Comparison of ENCODE assay signal across 21 cellular contexts in genomic region chr7:128110641-128111365, GRCh38.
DNase-seq lines count a peak whose midpoint lies in the region; ATAC-seq and TF ChIP-seq lines count a peak whose summit lies in the region.
"Had no signal": no experiment of that assay in that cellular context is flagged by ENCODE, and none has a peak within 500 bp of the region (broad histone marks: within the 10 kb centered on the region; RNA-seq: fewer than 3 reads in every experiment).

No MANE protein-coding gene starts in this region.

- no peaks in the 10 kb centered on the region for H3F3A ChIP-seq in GM23248 (ENCODE audit: insufficient read depth)

- in situ Hi-C loops in GM23248 (cut with MboI): no loop called here

- CTCF ChIA-PET in activated CD4-positive, alpha-beta T cell treated with anti-CD3 and anti-CD28 coated beads, Interleukin-2, amount 10 ng/mL, durations not matched to agents 7 days and 5 days (lab: Charles Lee): interaction anchor here (0.6 to 0.9 kb wide), 3 partner anchors 9 to 48 kb away, joined by 3 to 4 read pairs (median 3); no protein-coding TSS in a partner anchor
- CTCF ChIA-PET in CD4-positive, alpha-beta T cell (lab: Charles Lee): no interaction called here

- WGBS in GM23248 (ENCODE audit: low coverage in 1 of 2, low lambda C conversion rate in 2 of 2, missing lambda C conversion rate in 2 of 2), 2 experiments: 45 to 54% methylated on average over 2 of the region's 2 CpGs

- no peak overlapping the region for H2AFZ ChIP-seq in GM23248

- intact Hi-C loops in CD4-positive, alpha-beta T cell (cut with DNase I, micrococcal nuclease): no loop called here

- no peak overlapping the region for H3K4me3 ChIP-seq in Peyer's patch
- no peak overlapping the region for H3K4me3 ChIP-seq in GM23248
- H3K4me3 ChIP-seq: dorsolateral prefrontal cortex, HAP-1, MG63 had no signal

- H4K20me1 ChIP-seq in GM23248 (ENCODE audit: insufficient read depth): no peaks in the 10 kb centered on the region

- no peaks in the 10 kb centered on the region for H3K36me3 ChIP-seq in Peyer's patch
- H3K36me3 ChIP-seq in GM23248 (ENCODE audit: low read depth): no peaks in the 10 kb centered on the region
- H3K36me3 ChIP-seq: HAP-1, MG63 had no signal

- H3K36me3 Mint-ChIP-seq in activated CD4-positive, alpha-beta T cell treated with anti-CD3 and anti-CD28 coated beads, Interleukin-2, amount 10 ng/mL, durations not matched to agents 7 days and 5 days (ENCODE audit: low read depth): peaks cover 6% of the 10 kb centered on the region
- no peaks in the 10 kb centered on the region for H3K36me3 Mint-ChIP-seq in CD4-positive, alpha-beta T cell (ENCODE audit: low read depth)
- no peaks in the 10 kb centered on the region for H3K36me3 Mint-ChIP-seq in naive thymus-derived CD8-positive, alpha-beta T cell
- H3K36me3 Mint-ChIP-seq: natural killer cell treated with Interleukin-12 subunit alpha and Interleukin-12 subunit beta and Interleukin-15 and Interleukin-18, amount 100 ng/mL, for 72 hours had no signal

- H3K4me3 Mint-ChIP-seq in activated CD4-positive, alpha-beta T cell treated with anti-CD3 and anti-CD28 coated beads, Interleukin-2, amount 10 ng/mL, durations not matched to agents 7 days and 5 days: no peak overlapping the region
- H3K4me3 Mint-ChIP-seq in CD4-positive, alpha-beta T cell: peak overlapping the region; percentile 71
- H3K4me3 Mint-ChIP-seq in naive thymus-derived CD8-positive, alpha-beta T cell: peak overlapping the region; percentile 21 to 88 (median 72)
- H3K4me3 Mint-ChIP-seq: activated CD4-positive, alpha-beta T cell treated with anti-CD3 and anti-CD28 coated beads, Interleukin-2, amount 10 ng/mL, durations not matched to agents 24 days and 14 days; natural killer cell treated with Interleukin-12 subunit alpha and Interleukin-12 subunit beta and Interleukin-15 and Interleukin-18, amount 100 ng/mL, for 72 hours had no signal

- H3K27ac Mint-ChIP-seq in activated CD4-positive, alpha-beta T cell treated with anti-CD3 and anti-CD28 coated beads, Interleukin-2, amount 10 ng/mL, durations not matched to agents 7 days and 5 days: peak overlapping the region; percentile 63
- H3K27ac Mint-ChIP-seq in CD4-positive, alpha-beta T cell: peak overlapping the region; percentile 89
- peak overlapping the region; percentile 28 to 94 (median 86) for H3K27ac Mint-ChIP-seq in naive thymus-derived CD8-positive, alpha-beta T cell
- H3K27ac Mint-ChIP-seq: activated CD4-positive, alpha-beta T cell treated with anti-CD3 and anti-CD28 coated beads, Interleukin-2, amount 10 ng/mL, durations not matched to agents 24 days and 14 days; natural killer cell treated with Interleukin-12 subunit alpha and Interleukin-12 subunit beta and Interleukin-15 and Interleukin-18, amount 100 ng/mL, for 72 hours had no signal

- no peaks in the 10 kb centered on the region for H3K27me3 Mint-ChIP-seq in activated CD4-positive, alpha-beta T cell treated with anti-CD3 and anti-CD28 coated beads, Interleukin-2, amount 10 ng/mL, durations not matched to agents 7 days and 5 days
- no peaks in the 10 kb centered on the region for H3K27me3 Mint-ChIP-seq in CD4-positive, alpha-beta T cell
- no peaks in the 10 kb centered on the region for H3K27me3 Mint-ChIP-seq in naive thymus-derived CD8-positive, alpha-beta T cell
- H3K27me3 Mint-ChIP-seq: natural killer cell treated with Interleukin-12 subunit alpha and Interleukin-12 subunit beta and Interleukin-15 and Interleukin-18, amount 100 ng/mL, for 72 hours had no signal

- H3K27me3 ChIP-seq in CD4-positive, alpha-beta T cell (ENCODE audit: control insufficient read depth, insufficient read depth, low read length): no peaks in the 10 kb centered on the region
- H3K27me3 ChIP-seq in Peyer's patch (no peaks in the 10 kb centered on the region), GM23248 (replicated peaks; ENCODE audit: insufficient read depth) (no peaks in the 10 kb centered on the region)
- H3K27me3 ChIP-seq: MG63 had no signal

- no peak for ATAC-seq in CD4-positive, alpha-beta T cell (ENCODE audit: poor library complexity)
- no peak for ATAC-seq in naive thymus-derived CD8-positive, alpha-beta T cell
- ATAC-seq: natural killer cell treated with Interleukin-12 subunit alpha and Interleukin-12 subunit beta and Interleukin-15 and Interleukin-18, amount 100 ng/mL, for 72 hours had no signal

- H3K9me2 ChIP-seq in GM23248 (ENCODE audit: insufficient read depth): no peaks in the 10 kb centered on the region

- H3K27ac ChIP-seq in CD4-positive, alpha-beta T cell (ENCODE audit: low read depth, low read length): no peak overlapping the region
- H3K27ac ChIP-seq in Peyer's patch: peak overlapping the region in 1 of 4 donors; percentile 76
- no peak overlapping the region for H3K27ac ChIP-seq in GM23248

- TF ChIP-seq CTCF in CD4-positive, alpha-beta T cell (IDR thresholded peaks at IDR 0.05): no peak
- TF ChIP-seq CTCF in Peyer's patch (IDR thresholded peaks at IDR 0.05): no peak

- no peaks in the 10 kb centered on the region for H3K79me2 ChIP-seq in GM23248 (ENCODE audit: insufficient read depth)

- H3K9ac ChIP-seq in GM23248: no peak overlapping the region

- peaks cover 63% of the 10 kb centered on the region for H3K4me1 Mint-ChIP-seq in activated CD4-positive, alpha-beta T cell treated with anti-CD3 and anti-CD28 coated beads, Interleukin-2, amount 10 ng/mL, durations not matched to agents 7 days and 5 days
- H3K4me1 Mint-ChIP-seq in CD4-positive, alpha-beta T cell (ENCODE audit: low read depth): peaks cover 78% of the 10 kb centered on the region
- H3K4me1 Mint-ChIP-seq in naive thymus-derived CD8-positive, alpha-beta T cell: peaks cover 48 to 76% (median 71%) of the 10 kb centered on the region in 4 donors

- H3K4me2 ChIP-seq in GM23248 (ENCODE audit: unreplicated experiment): no peak overlapping the region

- no peak for TF ChIP-seq POLR2A in Peyer's patch (IDR thresholded peaks at IDR 0.05)

- DNase-seq in activated CD4-positive, alpha-beta T cell treated with anti-CD3 and anti-CD28 coated beads, Interleukin-2, amount 10 ng/mL, durations not matched to agents 7 days and 5 days: peak; percentile 21
- DNase-seq in activated CD4-positive, alpha-beta T cell treated with anti-CD3 and anti-CD28 coated beads for 1 hour: no peak
- no peak for DNase-seq in CD4-positive, alpha-beta T cell
- DNase-seq in Peyer's patch: peak in 2 of 3 donors; percentile 63 to 66
- DNase-seq in naive thymus-derived CD8-positive, alpha-beta T cell: peak in 1 of 10 donors; percentile 54
- DNase-seq in stimulated activated CD4-positive, alpha-beta T cell treated with anti-CD3 and anti-CD28 coated beads, Interleukin-1b, Interleukin-23, amount 100 ng/mL, for 48 hours: no peak
- no peak for DNase-seq in GM23248
- no peak for DNase-seq in stimulated activated CD4-positive, alpha-beta T cell treated with anti-CD3 and anti-CD28 coated beads, Interleukin-2, amount 100 ng/mL, for 24 hours
- DNase-seq: activated CD4-positive, alpha-beta T cell treated with anti-CD3 and anti-CD28 coated beads, Interleukin-2, amount 10 ng/mL, durations not matched to agents 24 days and 14 days; activated T-cell treated with anti-CD3 and anti-CD28 coated beads, Interleukin-2, amount 50 U/mL, for 48 hours; amniotic stem cell; DMS53; dorsolateral prefrontal cortex; mammary epithelial cell; MG63; NCI-H187; NK-92 treated with Interleukin-12 subunit alpha and Interleukin-12 subunit beta, amount 100 ng/mL, for 24 hours; RPMI8226; stimulated activated CD4-positive, alpha-beta T cell treated with anti-CD3 and anti-CD28 coated beads, Interleukin-4, amount 100 ng/mL, for 1 hour had no signal

- no peaks in the 10 kb centered on the region for H3K9me3 Mint-ChIP-seq in activated CD4-positive, alpha-beta T cell treated with anti-CD3 and anti-CD28 coated beads, Interleukin-2, amount 10 ng/mL, durations not matched to agents 7 days and 5 days
- no peaks in the 10 kb centered on the region for H3K9me3 Mint-ChIP-seq in CD4-positive, alpha-beta T cell
- no peaks in the 10 kb centered on the region for H3K9me3 Mint-ChIP-seq in naive thymus-derived CD8-positive, alpha-beta T cell
- H3K9me3 Mint-ChIP-seq: activated CD4-positive, alpha-beta T cell treated with anti-CD3 and anti-CD28 coated beads, Interleukin-2, amount 10 ng/mL, durations not matched to agents 24 days and 14 days; natural killer cell treated with Interleukin-12 subunit alpha and Interleukin-12 subunit beta and Interleukin-15 and Interleukin-18, amount 100 ng/mL, for 72 hours had no signal

- POLR2A ChIA-PET in activated CD4-positive, alpha-beta T cell treated with anti-CD3 and anti-CD28 coated beads, Interleukin-2, amount 10 ng/mL, durations not matched to agents 7 days and 5 days (lab: Charles Lee): no interaction called here
- POLR2A ChIA-PET in CD4-positive, alpha-beta T cell (lab: Charles Lee): interaction anchor here (0.7 to 1.7 kb wide), 4 partner anchors 8 to 99 kb away, joined by 3 to 6 read pairs (median 3); no protein-coding TSS in a partner anchor
- POLR2A ChIA-PET in naive thymus-derived CD8-positive, alpha-beta T cell (lab: Charles Lee): interaction anchor here (0.5 to 3.3 kb wide), 4 partner anchors 24 to 446 kb away, joined by 3 to 18 read pairs (median 4); no protein-coding TSS in a partner anchor

- H3K4me1 ChIP-seq in Peyer's patch (peaks cover 0 to 37% (median 15%) of the 10 kb centered on the region in 4 donors), GM23248 (ENCODE audit: insufficient read depth) (no peaks in the 10 kb centered on the region)
- H3K4me1 ChIP-seq: HAP-1 had no signal

- H3K9me3 ChIP-seq in CD4-positive, alpha-beta T cell (ENCODE audit: control insufficient read depth, low read length): no peaks in the 10 kb centered on the region
- H3K9me3 ChIP-seq in Peyer's patch: no peaks in the 10 kb centered on the region
- no peaks in the 10 kb centered on the region for H3K9me3 ChIP-seq in GM23248 (ENCODE audit: low read depth)
- H3K9me3 ChIP-seq: HAP-1, MG63 had no signal

Comparison
In these comparisons a context has a peak if more than half of its experiments do, and no peak if none do; other contexts are left out.
1. DNase-seq: peak in activated CD4-positive, alpha-beta T cell treated with anti-CD3 and anti-CD28 coated beads, Interleukin-2, amount 10 ng/mL, durations not matched to agents 7 days and 5 days (single experiment) and Peyer's patch (2 of 3); none in activated CD4-positive, alpha-beta T cell treated with anti-CD3 and anti-CD28 coated beads for 1 hour (single experiment), CD4-positive, alpha-beta T cell (0 of 10), stimulated activated CD4-positive, alpha-beta T cell treated with anti-CD3 and anti-CD28 coated beads, Interleukin-1b, Interleukin-23, amount 100 ng/mL, for 48 hours (single experiment), GM23248 (single experiment) and stimulated activated CD4-positive, alpha-beta T cell treated with anti-CD3 and anti-CD28 coated beads, Interleukin-2, amount 100 ng/mL, for 24 hours (0 of 2).
2. Peak in every context shown above with its lines, with median percentiles within 50 percentile points of each other: H3K27ac Mint-ChIP-seq.